Comparison of ENCODE assay signal across 9 cellular contexts in the genomic region with DNA sequence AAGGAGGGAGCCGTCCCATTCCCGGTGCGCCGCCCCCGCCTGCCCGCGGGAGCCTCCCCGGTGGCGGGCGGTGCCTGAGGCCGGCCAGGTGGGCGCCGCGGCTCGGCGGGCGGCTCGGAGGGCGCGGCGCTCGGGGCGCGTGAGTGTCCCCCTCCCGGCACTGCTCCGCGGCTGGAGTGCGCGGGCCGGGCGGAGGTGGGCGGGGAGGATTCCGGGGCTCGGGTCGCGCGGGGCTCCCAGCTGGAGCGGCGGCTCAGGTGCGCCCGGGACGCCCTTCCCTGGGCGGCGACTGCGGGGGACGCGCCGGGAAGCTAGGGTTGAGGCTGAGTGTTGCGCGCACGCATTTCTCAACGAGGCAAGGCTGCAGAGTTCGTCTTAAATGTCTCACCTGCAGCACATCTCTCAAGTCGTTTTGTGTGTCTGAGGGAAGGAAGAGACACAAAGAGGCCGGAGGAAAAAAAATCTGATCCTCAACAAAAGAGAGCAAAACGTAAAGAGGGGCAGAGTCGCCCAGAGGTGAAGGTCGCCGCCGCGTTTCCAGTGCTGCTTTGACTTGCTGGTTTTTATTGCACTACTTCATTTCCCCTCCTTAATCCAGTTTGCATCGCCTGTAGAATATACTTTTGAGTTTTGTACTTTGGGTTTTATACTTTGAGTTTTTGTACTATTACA.
DNase-seq lines count a peak whose midpoint lies in the region; ATAC-seq and TF ChIP-seq lines count a peak whose summit lies in the region.
"Had no signal": no experiment of that assay in that cellular context is flagged by ENCODE, and none has a peak within 500 bp of the region (broad histone marks: within the 10 kb centered on the region; RNA-seq: fewer than 3 reads in every experiment).

No MANE protein-coding gene starts in this region.

- peaks cover 17% of the 10 kb centered on the region for H3K4me1 ChIP-seq in body of pancreas
- peaks cover 3% of the 10 kb centered on the region for H3K4me1 ChIP-seq in thymus (ENCODE audit: control insufficient read depth, insufficient read depth, low read length)

- no peaks in the 10 kb centered on the region for H3K27me3 ChIP-seq in body of pancreas
- H3K27me3 ChIP-seq in thymus (ENCODE audit: control insufficient read depth, insufficient read depth), result peaks cover 54% of the 10 kb centered on the region

- H3K36me3 Mint-ChIP-seq in activated CD4-positive, alpha-beta T cell treated with anti-CD3 and anti-CD28 coated beads for 36 hours (ENCODE audit: low read depth), result peaks cover 5% of the 10 kb centered on the region

- H3K36me3 ChIP-seq in body of pancreas (replicated peaks in 1 of 2; ENCODE audit: insufficient read depth in 1 of 2, low read depth in 2 of 2) (no peaks in the 10 kb centered on the region), thymus (ENCODE audit: control insufficient read depth, insufficient read depth) (no peaks in the 10 kb centered on the region)

- POLR2A ChIA-PET in activated CD4-positive, alpha-beta T cell treated with anti-CD3 and anti-CD28 coated beads for 36 hours (lab: Charles Lee), result no interaction called here

- TF ChIP-seq CTCF in body of pancreas (IDR thresholded peaks at IDR 0.05), result no peak
- TF ChIP-seq CTCF in lower leg skin (IDR thresholded peaks at IDR 0.05), result no peak

- peak; percentile 47 for ATAC-seq in activated CD4-positive, alpha-beta T cell treated with anti-CD3 and anti-CD28 coated beads for 36 hours
- ATAC-seq in body of pancreas, result peak; percentile 43

- H3K9me3 ChIP-seq in body of pancreas (no peaks in the 10 kb centered on the region), thymus (ENCODE audit: control insufficient read depth) (no peaks in the 10 kb centered on the region)

- H3K4me3 Mint-ChIP-seq in activated CD4-positive, alpha-beta T cell treated with anti-CD3 and anti-CD28 coated beads for 36 hours, result peak overlapping the region; percentile 54

- CTCF ChIA-PET in activated CD4-positive, alpha-beta T cell treated with anti-CD3 and anti-CD28 coated beads for 36 hours (lab: Charles Lee), result interaction anchor here (1.2 to 1.5 kb wide), 2 partner anchors 11 to 15 kb away, joined by 3 read pairs; no protein-coding TSS in a partner anchor

- no peak overlapping the region for H3K27ac Mint-ChIP-seq in activated CD4-positive, alpha-beta T cell treated with anti-CD3 and anti-CD28 coated beads for 36 hours

- TF ChIP-seq POLR2A in body of pancreas (IDR thresholded peaks at IDR 0.05) (peak in 1 of 3 donors; percentile 11), lower leg skin (IDR thresholded peaks at IDR 0.05) (no peak)

- peak overlapping the region; percentile 30 to 89 (median 80) for H3K27ac ChIP-seq in body of pancreas
- H3K27ac ChIP-seq in thymus (ENCODE audit: low read depth), result peak overlapping the region; percentile 86
- H3K27ac ChIP-seq: C4-2B had no signal

- peak; percentile 27 for DNase-seq in activated CD4-positive, alpha-beta T cell treated with anti-CD3 and anti-CD28 coated beads for 36 hours
- DNase-seq in activated CD4-positive, alpha-beta T cell treated with anti-CD3 and anti-CD28 coated beads for 48 hours, result no peak
- peak in 3 of 4 donors; percentile 4 to 20 (median 19) for DNase-seq in body of pancreas
- no peak for DNase-seq in lower leg skin (ENCODE audit: low spot score in 2 of 2)
- no peak for DNase-seq in HT-29 (ENCODE audit: low spot score)
- DNase-seq in effector CD8-positive, alpha-beta T cell (lab: John Stamatoyannopoulos, UW), result no peak
- no peak for DNase-seq in SK-N-DZ (ENCODE audit: low spot score)

- peaks cover 51% of the 10 kb centered on the region for H3K27me3 Mint-ChIP-seq in activated CD4-positive, alpha-beta T cell treated with anti-CD3 and anti-CD28 coated beads for 36 hours

- peak overlapping the region in 1 of 2 donors; percentile 58 for H3K4me3 ChIP-seq in body of pancreas
- H3K4me3 ChIP-seq in lower leg skin (ENCODE audit: low read depth, poor library complexity, severe bottlenecking), result peak overlapping the region; percentile 49
- H3K4me3 ChIP-seq in thymus (ENCODE audit: low read length), result peak overlapping the region; percentile 40

- peaks cover 12% of the 10 kb centered on the region for H3K4me1 Mint-ChIP-seq in activated CD4-positive, alpha-beta T cell treated with anti-CD3 and anti-CD28 coated beads for 36 hours

- intact Hi-C loops in activated CD4-positive, alpha-beta T cell treated with anti-CD3 and anti-CD28 coated beads for 36 hours (cut with DNase I, micrococcal nuclease), result no loop called here
- intact Hi-C loops in body of pancreas (cut with DNase I), result no loop called here
- intact Hi-C loops in lower leg skin (cut with DNase I; ENCODE audit: low total_unique reads), result no loop called here

- WGBS in body of pancreas, 2 donors, result 1 to 3% methylated on average over 16 to 57 of the region's 62 CpGs
- 4 to 9% methylated on average over 22 to 25 of the region's 62 CpGs for WGBS in lower leg skin, 2 donors
- WGBS in thymus, result 1% methylated on average over 62 of the region's 62 CpGs

- peaks cover 5% of the 10 kb centered on the region for H3K9me3 Mint-ChIP-seq in activated CD4-positive, alpha-beta T cell treated with anti-CD3 and anti-CD28 coated beads for 36 hours (ENCODE audit: low read depth)

Comparison
In these comparisons a context has a peak if more than half of its experiments do, and no peak if none do; other contexts are left out.
1. DNase-seq: peak in activated CD4-positive, alpha-beta T cell treated with anti-CD3 and anti-CD28 coated beads for 36 hours (single experiment) and body of pancreas (3 of 4); none in activated CD4-positive, alpha-beta T cell treated with anti-CD3 and anti-CD28 coated beads for 48 hours (single experiment), lower leg skin (0 of 2), HT-29 (single experiment), effector CD8-positive, alpha-beta T cell (single experiment) and SK-N-DZ (single experiment).